Comparison of ENCODE assay signal across 8 cellular contexts in the genomic region with DNA sequence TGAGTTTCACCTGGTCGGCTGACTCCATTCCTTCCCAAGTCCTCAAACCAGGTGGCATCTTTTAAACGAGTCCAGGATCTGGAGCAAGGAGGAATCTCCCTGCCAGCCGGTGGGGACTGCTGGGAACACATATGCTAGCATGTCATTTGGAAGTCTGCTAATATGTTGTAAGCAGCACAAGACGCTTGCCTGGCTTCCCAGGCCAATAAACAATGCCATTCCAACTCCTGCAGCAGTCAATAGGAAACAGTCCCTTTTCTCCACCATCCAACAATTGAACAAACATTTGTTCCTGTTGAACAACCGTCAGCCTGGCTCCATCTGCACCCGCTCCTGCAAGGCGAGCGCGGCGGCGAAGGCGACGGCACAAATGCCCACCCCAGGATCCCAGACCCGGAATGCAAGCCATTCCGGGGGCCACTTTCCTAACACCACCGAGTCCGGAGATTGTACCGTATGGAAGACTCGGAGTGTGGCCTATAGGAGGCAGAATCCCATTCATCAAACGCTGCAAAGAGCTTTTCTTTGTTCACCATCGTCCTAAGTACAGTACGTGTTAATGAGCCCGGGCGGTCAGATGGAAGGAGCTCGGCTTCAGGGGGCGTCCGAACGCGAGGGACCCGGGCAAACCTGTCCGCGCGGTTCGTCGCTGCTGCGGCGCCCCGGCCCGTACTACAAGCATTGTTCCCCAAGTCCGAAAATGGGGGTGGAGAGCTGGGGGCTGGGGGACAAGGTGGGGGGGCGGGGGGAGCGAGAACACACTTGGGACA. TPM values are rescaled to one million over a fixed set of nuclear protein-coding genes. Genes with fewer than 3 reads are reported as not detected.
A peak's percentile ranks its signal among the peaks of the same experiment; 100 is the strongest.
DNase-seq lines count a peak whose midpoint lies in the region; ATAC-seq and TF ChIP-seq lines count a peak whose summit lies in the region.

No MANE protein-coding gene starts in this region.

- no peak for ATAC-seq in gastroesophageal sphincter

- H2BK5ac ChIP-seq in trophoblast cell (ENCODE audit: low read depth, low read length, poor library complexity) = no peak overlapping the region

- H3K9me3 Mint-ChIP-seq in activated CD4-positive, alpha-beta memory T cell treated with anti-CD3 and anti-CD28 coated beads, Interleukin-2, amount 10 ng/mL, durations not matched to agents 7 days and 5 days = no peaks in the 10 kb centered on the region

- TF ChIP-seq CTCF in LNCaP clone FGC (IDR thresholded peaks at IDR 0.05; ENCODE audit: control insufficient read depth, extremely low read depth, insufficient read depth) (peak; percentile 42), gastroesophageal sphincter (IDR thresholded peaks at IDR 0.05) (peak in 2 of 4 experiments; percentile 15 to 17)

- H3K4me3 Mint-ChIP-seq in activated CD4-positive, alpha-beta memory T cell treated with anti-CD3 and anti-CD28 coated beads, Interleukin-2, amount 10 ng/mL, durations not matched to agents 7 days and 5 days = peak overlapping the region; percentile 95

- H3K79me2 ChIP-seq in trophoblast cell (ENCODE audit: control insufficient read depth, insufficient read depth, low read length, poor library complexity) = peaks cover 7% of the 10 kb centered on the region

- H3K27ac ChIP-seq in gastroesophageal sphincter (peak overlapping the region; percentile 74 to 93 (median 91)), trophoblast cell (ENCODE audit: low read depth, low read length) (no peak overlapping the region)

- H3K27me3 ChIP-seq in gastroesophageal sphincter (no peaks in the 10 kb centered on the region), trophoblast cell (ENCODE audit: insufficient read depth, low read length) (no peaks in the 10 kb centered on the region)

- no peak for TF ChIP-seq EP300 in gastroesophageal sphincter (IDR thresholded peaks at IDR 0.05)

- H3K18ac ChIP-seq in trophoblast cell (ENCODE audit: low read length) = no peak overlapping the region

- no peak overlapping the region for H4K12ac ChIP-seq in trophoblast cell (ENCODE audit: low read depth, low read length)

- no peak overlapping the region for H3K9ac ChIP-seq in trophoblast cell (ENCODE audit: low read length)

- WGBS in gastroesophageal sphincter (ENCODE audit: low coverage in 1 of 2), 2 donors = 19 to 20% methylated on average over 1 to 9 of the region's 42 CpGs
- no CpG with 5 or more reads among the region's 42 CpGs for WGBS in trophoblast cell (ENCODE audit: extremely low coverage, insufficient coverage, insufficient read length)

- peaks cover 23 to 72% (median 58%) of the 10 kb centered on the region in 3 donors for H3K4me1 ChIP-seq in gastroesophageal sphincter
- H3K4me1 ChIP-seq in trophoblast cell (ENCODE audit: control insufficient read depth in 1 of 2, insufficient read depth in 2 of 2, low read length in 2 of 2) = peaks cover 10% of the 10 kb centered on the region in 2 experiments

- no peak overlapping the region for H4K91ac ChIP-seq in trophoblast cell (ENCODE audit: low read depth, low read length)

- POLR2A ChIA-PET in activated CD4-positive, alpha-beta memory T cell treated with anti-CD3 and anti-CD28 coated beads, Interleukin-2, amount 10 ng/mL, durations not matched to agents 7 days and 5 days (lab: Charles Lee) = interaction anchor here (0.7 to 4.9 kb wide), 21 partner anchors 9 to 133 kb away, joined by 3 to 139 read pairs (median 6); partner anchors contain the start of gene EEF1AKMT2

- DNase-seq in GF-D8 (lab: John Stamatoyannopoulos, UW) (peak; percentile 27), LNCaP clone FGC (ENCODE audit: low read depth) (no peak), trophoblast cell (peak in 1 of 2 donors; percentile 41), COLO829 (ENCODE audit: low spot score) (no peak), AG08396 (ENCODE audit: low spot score) (no peak)
- no peak for DNase-seq in activated CD4-positive, alpha-beta memory T cell treated with anti-CD3 and anti-CD28 coated beads, Interleukin-2, amount 10 ng/mL, durations not matched to agents 7 days and 5 days
- DNase-seq in stimulated activated CD4-positive, alpha-beta T cell treated with anti-CD3 and anti-CD28 coated beads, Interleukin-15, amount 100 ng/mL, for 24 hours = no peak

- peaks cover 61% of the 10 kb centered on the region for H3K4me1 Mint-ChIP-seq in activated CD4-positive, alpha-beta memory T cell treated with anti-CD3 and anti-CD28 coated beads, Interleukin-2, amount 10 ng/mL, durations not matched to agents 7 days and 5 days

- CTCF ChIA-PET in activated CD4-positive, alpha-beta memory T cell treated with anti-CD3 and anti-CD28 coated beads, Interleukin-2, amount 10 ng/mL, durations not matched to agents 7 days and 5 days (lab: Charles Lee) = interaction anchor here (0.5 to 5.0 kb wide), 23 partner anchors 8 to 213 kb away, joined by 3 to 164 read pairs (median 16); no protein-coding TSS in a partner anchor

- H3K36me3 ChIP-seq in gastroesophageal sphincter = peaks cover 0 to 2% of the 10 kb centered on the region in 2 donors
- H3K36me3 ChIP-seq in trophoblast cell (ENCODE audit: control insufficient read depth in 1 of 2, insufficient read depth in 2 of 2, low read length in 2 of 2) = no peaks in the 10 kb centered on the region

- H3K36me3 Mint-ChIP-seq in activated CD4-positive, alpha-beta memory T cell treated with anti-CD3 and anti-CD28 coated beads, Interleukin-2, amount 10 ng/mL, durations not matched to agents 7 days and 5 days (ENCODE audit: low read depth) = peaks cover 14% of the 10 kb centered on the region

- H3K4me2 ChIP-seq in trophoblast cell (ENCODE audit: low read length) = peak overlapping the region; percentile 99

- no peak overlapping the region for H3K14ac ChIP-seq in trophoblast cell (ENCODE audit: low read length)

- H2BK120ac ChIP-seq in trophoblast cell (ENCODE audit: insufficient read depth, low read length, poor library complexity) = no peak overlapping the region

- no peak overlapping the region for H3K4ac ChIP-seq in trophoblast cell (ENCODE audit: low read depth, low read length)

- no peak for TF ChIP-seq POLR2A in gastroesophageal sphincter (IDR thresholded peaks at IDR 0.05)

- H3K9me3 ChIP-seq in gastroesophageal sphincter (no peaks in the 10 kb centered on the region), trophoblast cell (ENCODE audit: insufficient read depth, low read depth, low read length) (peaks cover 5% of the 10 kb centered on the region)

- H3K79me1 ChIP-seq in trophoblast cell (ENCODE audit: low read length) = peaks cover 7% of the 10 kb centered on the region

- no peak overlapping the region for H3K23ac ChIP-seq in trophoblast cell (ENCODE audit: low read length)

- peaks cover 2% of the 10 kb centered on the region for H3K27me3 Mint-ChIP-seq in activated CD4-positive, alpha-beta memory T cell treated with anti-CD3 and anti-CD28 coated beads, Interleukin-2, amount 10 ng/mL, durations not matched to agents 7 days and 5 days

- peak overlapping the region; percentile 77 for H3K27ac Mint-ChIP-seq in activated CD4-positive, alpha-beta memory T cell treated with anti-CD3 and anti-CD28 coated beads, Interleukin-2, amount 10 ng/mL, durations not matched to agents 7 days and 5 days

- H2AFZ ChIP-seq in trophoblast cell (ENCODE audit: insufficient read depth, low read length, poor library complexity) = peak overlapping the region; percentile 0

- no peak overlapping the region for H2AK5ac ChIP-seq in trophoblast cell (ENCODE audit: low read length)

- peak overlapping the region; percentile 71 for H3K4me3 ChIP-seq in LNCaP clone FGC (ENCODE audit: low read depth, low read length)
- peak overlapping the region; percentile 49 to 74 for H3K4me3 ChIP-seq in gastroesophageal sphincter
- peak overlapping the region; percentile 82 for H3K4me3 ChIP-seq in trophoblast cell (ENCODE audit: low read depth, low read length)

- no peak overlapping the region for H2BK12ac ChIP-seq in trophoblast cell (ENCODE audit: low read length)

- no peak overlapping the region for H4K8ac ChIP-seq in trophoblast cell (ENCODE audit: low read depth, low read length)

RNA-seq across cellular contexts. Expression of gene FAM53B, which starts 1.6 kb away (rescaled TPM):
- 10 to 100 TPM; 44.9 to 46.6 TPM for total RNA-seq in activated CD4-positive, alpha-beta memory T cell treated with anti-CD3 and anti-CD28 coated beads, Interleukin-2, amount 10 ng/mL, durations not matched to agents 7 days and 5 days
- 10 to 100 TPM; 24.5 to 33.0 (median 30.2) TPM for total RNA-seq in gastroesophageal sphincter
- polyA plus RNA-seq in trophoblast cell (2013) = 5.8 and 6.2 TPM in 2 replicates

RNA-seq across cellular contexts. Expression of gene EEF1AKMT2, which starts 49.1 kb away (rescaled TPM):
- 10 to 100 TPM; 32.3 to 32.5 TPM for total RNA-seq in activated CD4-positive, alpha-beta memory T cell treated with anti-CD3 and anti-CD28 coated beads, Interleukin-2, amount 10 ng/mL, durations not matched to agents 7 days and 5 days
- total RNA-seq in gastroesophageal sphincter = 10 to 100 TPM in 3 of 4 donors, 1 to 10 TPM in 1; 9.1 to 18.6 (median 10.5) TPM
- 7.9 and 8.4 TPM in 2 replicates for polyA plus RNA-seq in trophoblast cell (2013)

RNA-seq across cellular contexts. Expression of gene ABRAXAS2, which starts 59.0 kb away (rescaled TPM):
- total RNA-seq in activated CD4-positive, alpha-beta memory T cell treated with anti-CD3 and anti-CD28 coated beads, Interleukin-2, amount 10 ng/mL, durations not matched to agents 7 days and 5 days = 10 to 100 TPM; 14.5 to 15.3 TPM
- total RNA-seq in gastroesophageal sphincter = 10 to 100 TPM; 12.9 to 17.7 (median 16.8) TPM
- 11.0 and 11.1 TPM in 2 replicates for polyA plus RNA-seq in trophoblast cell (2013)
